13 cellular contexts compared by ENCODE assay signal in genomic region chr11:6469599-6469998, GRCh38. TPM values are rescaled to one million over a fixed set of nuclear protein-coding genes. Genes with fewer than 3 reads are reported as not detected.
DNase-seq lines count a peak whose midpoint lies in the region; ATAC-seq and TF ChIP-seq lines count a peak whose summit lies in the region.
"Had no signal": no experiment of that assay in that cellular context is flagged by ENCODE, and none has a peak within 500 bp of the region (broad histone marks: within the 10 kb centered on the region; RNA-seq: fewer than 3 reads in every experiment).

No MANE protein-coding gene starts in this region.

- H3K27ac Mint-ChIP-seq in MCF 10A (ENCODE audit: low read depth, unreplicated experiment), result no peak overlapping the region
- H3K27ac Mint-ChIP-seq: activated naive CD8-positive, alpha-beta T cell treated with anti-CD3 and anti-CD28 coated beads, Interleukin-2, amount 10 ng/mL, durations not matched to agents 7 days and 5 days had no signal

- intact Hi-C loops in mammary epithelial cell (cut with micrococcal nuclease), result no loop called here
- intact Hi-C loops in MCF 10A (cut with micrococcal nuclease), result no loop called here
- intact Hi-C loops in dorsolateral prefrontal cortex (cut with DNase I), result loop anchor here (2.0 to 10.0 kb wide), 2 partner anchors 59 to 235 kb away; partner anchors contain the start of genes CNGA4 (in 1 of the 2) and FHIP1B (in 1 of the 2)
- intact Hi-C loops in transverse colon (cut with DNase I; ENCODE audit: low total_unique reads), result no loop called here

- no peaks in the 10 kb centered on the region for H3K9me3 ChIP-seq in mammary epithelial cell (replicated peaks; ENCODE audit: insufficient read depth, low read length)
- no peaks in the 10 kb centered on the region for H3K9me3 ChIP-seq in muscle layer of colon (ENCODE audit: low read length)
- no peaks in the 10 kb centered on the region for H3K9me3 ChIP-seq in transverse colon
- H3K9me3 ChIP-seq: pancreas had no signal

- H3K4me3 ChIP-seq in mammary epithelial cell (replicated peaks in 1 of 3; ENCODE audit: insufficient read depth in 1 of 3, low read depth in 2 of 3, low read length in 3 of 3) (no peak overlapping the region), dorsolateral prefrontal cortex (peak overlapping the region in 4 of 59 donors; percentile 16 to 33 (median 26)), muscle layer of colon (ENCODE audit: low read depth in 1 of 2, low read length in 2 of 2) (no peak overlapping the region), transverse colon (no peak overlapping the region)
- H3K4me3 ChIP-seq: pancreas had no signal

- POLR2A ChIA-PET in MCF 10A (lab: Yijun Ruan, JAX), result interaction anchor here (1.0 kb wide), 1 partner anchor 12 kb away, joined by 3 read pairs; the partner anchor contains the start of genes ARFIP2 and TIMM10B

- BruUV-seq in mammary epithelial cell (replicated peaks; lab: Mats Ljungman, UMichigan) (no TSS peak), MCF 10A (replicated peaks; lab: Mats Ljungman, UMichigan) (no TSS peak)

- WGBS in mammary epithelial cell (ENCODE audit: low coverage, missing lambda C conversion rate), result 100% methylated on average over 1 of the region's 1 CpG
- 17 to 78% methylated on average over 1 of the region's 1 CpG for WGBS in transverse colon (ENCODE audit: low coverage in 1 of 2), 2 donors

- H3K4me1 ChIP-seq in mammary epithelial cell (ENCODE audit: insufficient read depth, low read length) (peaks cover 14% of the 10 kb centered on the region), muscle layer of colon (ENCODE audit: insufficient read depth, low read length) (peaks cover 36% of the 10 kb centered on the region), transverse colon (peaks cover 20 to 49% (median 30%) of the 10 kb centered on the region in 4 donors)

- H3K27me3 ChIP-seq in mammary epithelial cell (ENCODE audit: insufficient read depth, low read length) (no peaks in the 10 kb centered on the region), dorsolateral prefrontal cortex (no peaks in the 10 kb centered on the region), muscle layer of colon (ENCODE audit: control insufficient read depth in 1 of 2, insufficient read depth in 2 of 2, low read length in 2 of 2) (no peaks in the 10 kb centered on the region), transverse colon (no peaks in the 10 kb centered on the region)
- H3K27me3 ChIP-seq: pancreas had no signal

- H3K27ac ChIP-seq in mammary epithelial cell (ENCODE audit: insufficient read depth, low read depth, low read length), result no peak overlapping the region
- H3K27ac ChIP-seq in dorsolateral prefrontal cortex, result peak overlapping the region in 53 of 59 donors; percentile 12 to 93 (median 79)
- no peak overlapping the region for H3K27ac ChIP-seq in muscle layer of colon (ENCODE audit: low read depth, low read length)
- peak overlapping the region; percentile 62 to 73 (median 66) for H3K27ac ChIP-seq in transverse colon

- H3K36me3 Mint-ChIP-seq in MCF 10A (ENCODE audit: insufficient read depth, unreplicated experiment), result peaks cover 6% of the 10 kb centered on the region
- H3K36me3 Mint-ChIP-seq: activated naive CD8-positive, alpha-beta T cell treated with anti-CD3 and anti-CD28 coated beads, Interleukin-2, amount 10 ng/mL, durations not matched to agents 7 days and 5 days had no signal

- CTCF ChIA-PET in mammary epithelial cell (lab: Charles Lee; ENCODE audit: low non-redundant PET), result no interaction called here
- CTCF ChIA-PET in MCF 10A (lab: Yijun Ruan, JAX), result interaction anchor here (0.6 to 2.8 kb wide), 4 partner anchors 16 to 91 kb away, joined by 3 to 15 read pairs (median 9); no protein-coding TSS in a partner anchor

- no peak for TF ChIP-seq CTCF in mammary epithelial cell (conservative IDR thresholded peaks at IDR 0.05 in 1 of 2, IDR thresholded peaks at IDR 0.05 in 1 of 2; ENCODE audit: extremely low read depth in 1 of 2, insufficient read depth in 1 of 2, low read depth in 1 of 2, low read length in 2 of 2)
- TF ChIP-seq CTCF in MCF 10A (IDR thresholded peaks at IDR 0.05; ENCODE audit: unreplicated experiment), result no peak
- TF ChIP-seq CTCF in dorsolateral prefrontal cortex (IDR thresholded peaks at IDR 0.05 in 54 of 56, conservative IDR thresholded peaks at IDR 0.05 in 2 of 56; ENCODE audit: low read depth in 1 of 56, partially characterized antibody in 56 of 56), result no peak
- no peak for TF ChIP-seq CTCF in transverse colon (IDR thresholded peaks at IDR 0.05)

- no peak for TF ChIP-seq EP300 in transverse colon (IDR thresholded peaks at IDR 0.05; ENCODE audit: low read depth)

- peaks cover 25% of the 10 kb centered on the region for H3K79me2 ChIP-seq in mammary epithelial cell (ENCODE audit: insufficient read depth, low read length)

- H3K9ac ChIP-seq in mammary epithelial cell (ENCODE audit: insufficient read depth, low read length) (no peak overlapping the region), muscle layer of colon (ENCODE audit: low read length) (peak overlapping the region; percentile 2)

- H3K4me1 Mint-ChIP-seq in MCF 10A (ENCODE audit: insufficient read depth, unreplicated experiment), result no peaks in the 10 kb centered on the region

- DNase-seq in mammary epithelial cell, result no peak
- no peak for DNase-seq in MCF 10A (ENCODE audit: unreplicated experiment)
- no peak for DNase-seq in dorsolateral prefrontal cortex
- DNase-seq in transverse colon, result no peak
- DNase-seq in activated CD8-positive, alpha-beta memory T cell treated with anti-CD3 and anti-CD28 coated beads, Interleukin-2, amount 50 U/mL, for 4 hours, result no peak
- DNase-seq in NK-92 treated with Interleukin-12 subunit alpha and Interleukin-12 subunit beta, amount 100 ng/mL, for 24 hours (lab: John Stamatoyannopoulos, UW), result no peak
- DNase-seq: activated CD4-positive, CD25-positive, alpha-beta regulatory T cell; activated CD8-positive, alpha-beta memory T cell treated with anti-CD3 and anti-CD28 coated beads, Interleukin-2, amount 50 U/mL, for 48 hours; activated naive CD8-positive, alpha-beta T cell treated with anti-CD3 and anti-CD28 coated beads, Interleukin-2, amount 10 ng/mL, durations not matched to agents 7 days and 5 days; NCI-H1417 treated with DMSO at 0.1 percent for 48 hours had no signal

- H3K4me2 ChIP-seq in mammary epithelial cell (ENCODE audit: insufficient read depth, low read depth, low read length), result no peak overlapping the region

- dilution Hi-C loops in mammary epithelial cell (cut with HindIII; ENCODE audit: low sequenced_read_pairs), result no loop called here

- H3K4me3 Mint-ChIP-seq in MCF 10A (ENCODE audit: unreplicated experiment), result no peak overlapping the region
- H3K4me3 Mint-ChIP-seq: activated naive CD8-positive, alpha-beta T cell treated with anti-CD3 and anti-CD28 coated beads, Interleukin-2, amount 10 ng/mL, durations not matched to agents 7 days and 5 days had no signal

- TF ChIP-seq POLR2A in transverse colon (IDR thresholded peaks at IDR 0.05), result no peak

- no peaks in the 10 kb centered on the region for H3K27me3 Mint-ChIP-seq in MCF 10A (ENCODE audit: insufficient read depth, unreplicated experiment)

- no peaks in the 10 kb centered on the region for H3K36me3 ChIP-seq in mammary epithelial cell (ENCODE audit: insufficient read depth, low read length)
- peaks cover 10% of the 10 kb centered on the region for H3K36me3 ChIP-seq in muscle layer of colon (ENCODE audit: insufficient read depth, low read length)
- H3K36me3 ChIP-seq in transverse colon, result no peaks in the 10 kb centered on the region
- H3K36me3 ChIP-seq: pancreas had no signal

- H2AFZ ChIP-seq in mammary epithelial cell (ENCODE audit: low read depth, low read length), result peak overlapping the region; percentile 66

- in situ Hi-C loops in mammary epithelial cell (cut with MboI; ENCODE audit: low sequenced_read_pairs in 2 of 2), result no loop called here
- in situ Hi-C loops in transverse colon (cut with MboI; ENCODE audit: low pct_ligation_motif_present in 1 of 4, low pct_unique_long_range_greater_than_20kb in 1 of 4, low sequenced_read_pairs in 3 of 4), result no loop called here

- ATAC-seq in GM18502 (IDR thresholded peaks at IDR 0.05; ENCODE audit: poor library complexity, unreplicated experiment), result no peak

- H4K20me1 ChIP-seq in mammary epithelial cell (ENCODE audit: insufficient read depth, low read length), result no peaks in the 10 kb centered on the region

- H3K9me3 Mint-ChIP-seq in MCF 10A (ENCODE audit: unreplicated experiment), result no peaks in the 10 kb centered on the region
- H3K9me3 Mint-ChIP-seq: activated naive CD8-positive, alpha-beta T cell treated with anti-CD3 and anti-CD28 coated beads, Interleukin-2, amount 10 ng/mL, durations not matched to agents 7 days and 5 days had no signal

RNA-seq across cellular contexts. Expression of gene TRIM3, which starts 4.1 kb away (rescaled TPM):
- 10 to 100 TPM in 1 of 2 donors, 1 to 10 TPM in 1; 9.3 to 20.8 TPM for total RNA-seq in mammary epithelial cell
- polyA plus RNA-seq in mammary epithelial cell, result 10.2 TPM
- polyA minus RNA-seq in mammary epithelial cell, result 17.7 TPM
- total RNA-seq in MCF 10A (2022), result 7.3 and 7.4 TPM in 2 replicates
- 10 to 100 TPM; 35.0 to 77.7 (median 55.7) TPM for total RNA-seq in dorsolateral prefrontal cortex
- total RNA-seq in transverse colon, result 100 to 1,000 TPM in 1 of 4 donors, 10 to 100 TPM in 3; 49.1 to 205 (median 67.9) TPM

RNA-seq across cellular contexts. Expression of gene ARFIP2, which starts 11.5 kb away (rescaled TPM):
- 10 to 100 TPM; 70.5 to 76.2 TPM for total RNA-seq in mammary epithelial cell
- 79.1 TPM for polyA plus RNA-seq in mammary epithelial cell
- 22.9 TPM for polyA minus RNA-seq in mammary epithelial cell
- total RNA-seq in MCF 10A (2022), result 76.3 and 96.0 TPM in 2 replicates
- 10 to 100 TPM; 36.5 to 66.3 (median 51.4) TPM for total RNA-seq in dorsolateral prefrontal cortex
- total RNA-seq in transverse colon, result 100 to 1,000 TPM in 1 of 4 donors, 10 to 100 TPM in 3; 77.3 to 110 (median 87.2) TPM

RNA-seq across cellular contexts. Expression of gene TIMM10B, which starts 11.7 kb away (rescaled TPM):
- total RNA-seq in mammary epithelial cell (10 to 100 TPM; 36.0 to 42.7 TPM), MCF 10A (2022) (36.2 and 42.1 TPM in 2 replicates), dorsolateral prefrontal cortex (10 to 100 TPM; 39.2 to 73.5 (median 47.7) TPM), transverse colon (10 to 100 TPM; 19.1 to 40.2 (median 30.3) TPM)
- polyA plus RNA-seq in mammary epithelial cell, result 40.4 TPM
- polyA minus RNA-seq in mammary epithelial cell, result 18.1 TPM

RNA-seq across cellular contexts. Expression of gene DNHD1, which starts 27.5 kb away (rescaled TPM):
- total RNA-seq in mammary epithelial cell (1 to 10 TPM; 5.5 to 9.4 TPM), MCF 10A (2022) (18.3 and 26.5 TPM in 2 replicates), dorsolateral prefrontal cortex (10 to 100 TPM; 18.4 to 68.1 (median 34.5) TPM), transverse colon (10 to 100 TPM; 19.3 to 57.5 (median 34.0) TPM)
- polyA plus RNA-seq in mammary epithelial cell, result 3.1 TPM
- 4.0 TPM for polyA minus RNA-seq in mammary epithelial cell

RNA-seq across cellular contexts. Expression of gene HPX, which starts 28.8 kb away (rescaled TPM):
- total RNA-seq in mammary epithelial cell, result 1 to 10 TPM in 1 of 2 donors, under 1 TPM in 1; 0.83 to 2.0 TPM
- polyA plus RNA-seq in mammary epithelial cell, result 0.53 TPM
- not detected for polyA minus RNA-seq in mammary epithelial cell
- total RNA-seq in MCF 10A (2022), result 0.71 and 0.75 TPM in 2 replicates
- 10 to 100 TPM in 1 of 120 experiments, 1 to 10 TPM in 102, under 1 TPM in 13, not detected in 4; 0.59 to 18.6 (median 2.3) TPM for total RNA-seq in dorsolateral prefrontal cortex
- 1 to 10 TPM in 2 of 4 donors, not detected in 2; 1.8 to 4.6 TPM for total RNA-seq in transverse colon

Comparison
In these comparisons a context has a peak if more than half of its experiments do, and no peak if none do; other contexts are left out.
1. H3K27ac ChIP-seq: peak in dorsolateral prefrontal cortex (53 of 59) and transverse colon (4 of 4); none in mammary epithelial cell (single experiment) and muscle layer of colon (single experiment).
2. intact Hi-C loops: an anchor here in dorsolateral prefrontal cortex (2.0 to 10.0 kb wide); none called in mammary epithelial cell, MCF 10A and transverse colon.